ENCODE assay signal across 8 cellular contexts in the genomic region with DNA sequence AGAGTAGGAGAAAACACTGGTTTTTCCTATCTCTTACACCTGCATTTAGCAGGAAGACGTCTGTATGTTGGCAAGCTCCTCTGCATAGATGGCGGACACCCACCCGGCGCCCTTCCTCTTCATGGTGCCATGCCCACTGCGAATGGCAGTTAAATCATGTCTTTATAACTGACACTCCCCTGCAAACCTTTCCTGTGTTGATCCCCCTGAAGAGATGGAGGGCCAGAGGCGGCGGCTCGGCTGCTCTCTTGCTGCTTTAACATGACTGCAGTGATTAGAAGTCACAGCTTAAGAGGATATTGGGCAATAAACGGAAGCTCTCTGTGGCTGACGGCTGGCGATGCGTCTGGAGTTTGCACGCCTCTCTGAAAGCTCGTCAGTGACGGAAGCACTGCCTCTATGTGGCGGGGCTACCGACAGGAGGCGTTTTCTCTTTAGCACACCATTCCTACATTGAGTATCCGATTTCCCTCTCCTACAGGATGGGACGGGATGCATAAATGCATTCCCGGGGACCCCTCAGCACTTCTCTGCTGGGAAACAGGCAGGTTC. TPM values are rescaled to one million over a fixed set of nuclear protein-coding genes. Genes with fewer than 3 reads are reported as not detected.
DNase-seq lines count a peak whose midpoint lies in the region; ATAC-seq and TF ChIP-seq lines count a peak whose summit lies in the region.

No MANE protein-coding gene starts in this region.

- H4K8ac ChIP-seq in trophoblast cell (ENCODE audit: low read depth, low read length) = no peak overlapping the region

- no peak overlapping the region for H3K18ac ChIP-seq in trophoblast cell (ENCODE audit: low read length)

- no peak for TF ChIP-seq CTCF in glutamatergic neuron (IDR thresholded peaks at IDR 0.05; ENCODE audit: partially characterized antibody, unreplicated experiment)

- no peak overlapping the region for H2BK120ac ChIP-seq in trophoblast cell (ENCODE audit: insufficient read depth, low read length, poor library complexity)

- no peaks in the 10 kb centered on the region for H3K27me3 ChIP-seq in trophoblast cell (ENCODE audit: insufficient read depth, low read length)

- no peak overlapping the region for H3K27ac ChIP-seq in trophoblast cell (ENCODE audit: low read depth, low read length)

- H3K27ac Mint-ChIP-seq in effector memory CD8-positive, alpha-beta T cell = peak overlapping the region; percentile 86 to 95
- H3K27ac Mint-ChIP-seq in glutamatergic neuron (ENCODE audit: unreplicated experiment) = no peak overlapping the region

- H3K4me1 Mint-ChIP-seq in effector memory CD8-positive, alpha-beta T cell (ENCODE audit: low read depth in 2 of 2) = peaks cover 11 to 14% of the 10 kb centered on the region in 2 donors
- H3K4me1 Mint-ChIP-seq in glutamatergic neuron (ENCODE audit: low read depth, unreplicated experiment) = peaks cover 5% of the 10 kb centered on the region

- no peak overlapping the region for H3K4me2 ChIP-seq in trophoblast cell (ENCODE audit: low read length)

- no peak overlapping the region for H3K4ac ChIP-seq in trophoblast cell (ENCODE audit: low read depth, low read length)

- peaks cover 9% of the 10 kb centered on the region for H3K36me3 Mint-ChIP-seq in effector memory CD8-positive, alpha-beta T cell (ENCODE audit: insufficient read depth)
- H3K36me3 Mint-ChIP-seq in glutamatergic neuron (ENCODE audit: unreplicated experiment) = no peaks in the 10 kb centered on the region

- ATAC-seq in HG03354 (IDR thresholded peaks at IDR 0.05; ENCODE audit: poor library complexity, severe bottlenecking, unreplicated experiment) = peak; percentile 92
- ATAC-seq in effector memory CD8-positive, alpha-beta T cell (replicated peaks) = peak; percentile 100

- H2AK5ac ChIP-seq in trophoblast cell (ENCODE audit: low read length) = no peak overlapping the region

- peaks cover 10 to 31% of the 10 kb centered on the region in 2 donors for H3K27me3 Mint-ChIP-seq in effector memory CD8-positive, alpha-beta T cell
- peaks cover 7% of the 10 kb centered on the region for H3K27me3 Mint-ChIP-seq in glutamatergic neuron (ENCODE audit: unreplicated experiment)

- H4K91ac ChIP-seq in trophoblast cell (ENCODE audit: low read depth, low read length) = no peak overlapping the region

- no peaks in the 10 kb centered on the region for H3K79me1 ChIP-seq in trophoblast cell (ENCODE audit: low read length)

- H2BK5ac ChIP-seq in trophoblast cell (ENCODE audit: low read depth, low read length, poor library complexity) = no peak overlapping the region

- no peaks in the 10 kb centered on the region for H3K36me3 ChIP-seq in trophoblast cell (ENCODE audit: control insufficient read depth in 1 of 2, insufficient read depth in 2 of 2, low read length in 2 of 2)

- no peaks in the 10 kb centered on the region for H3K9me3 ChIP-seq in trophoblast cell (ENCODE audit: insufficient read depth, low read depth, low read length)

- no peaks in the 10 kb centered on the region for H3K4me1 ChIP-seq in trophoblast cell (ENCODE audit: control insufficient read depth in 1 of 2, insufficient read depth in 2 of 2, low read length in 2 of 2)

- H3K9me3 Mint-ChIP-seq in effector memory CD8-positive, alpha-beta T cell = no peaks in the 10 kb centered on the region
- peaks cover 2% of the 10 kb centered on the region for H3K9me3 Mint-ChIP-seq in glutamatergic neuron (ENCODE audit: unreplicated experiment)

- H2AFZ ChIP-seq in trophoblast cell (ENCODE audit: insufficient read depth, low read length, poor library complexity) = no peak overlapping the region

- H3K14ac ChIP-seq in trophoblast cell (ENCODE audit: low read length) = no peak overlapping the region

- WGBS in trophoblast cell (ENCODE audit: extremely low coverage, insufficient coverage, insufficient read length) = no CpG with 5 or more reads among the region's 21 CpGs

- no peak overlapping the region for H4K12ac ChIP-seq in trophoblast cell (ENCODE audit: low read depth, low read length)

- H3K79me2 ChIP-seq in trophoblast cell (ENCODE audit: control insufficient read depth, insufficient read depth, low read length, poor library complexity) = no peaks in the 10 kb centered on the region

- H3K4me3 ChIP-seq in trophoblast cell (ENCODE audit: low read depth, low read length) = no peak overlapping the region

- peak; percentile 77 for DNase-seq in GF-D8 (lab: John Stamatoyannopoulos, UW)
- DNase-seq in activated CD4-positive, alpha-beta T cell treated with anti-CD3 and anti-CD28 coated beads for 4 hours = peak; percentile 16 to 31
- peak; percentile 52 to 66 (median 62) for DNase-seq in effector memory CD8-positive, alpha-beta T cell
- peak; percentile 11 to 42 for DNase-seq in trophoblast cell
- DNase-seq in glutamatergic neuron = no peak
- DNase-seq in RKO (ENCODE audit: low spot score) = no peak
- DNase-seq in globus pallidus (ENCODE audit: low spot score) = no peak

- no peak overlapping the region for H3K9ac ChIP-seq in trophoblast cell (ENCODE audit: low read length)

- H3K4me3 Mint-ChIP-seq in effector memory CD8-positive, alpha-beta T cell = peak overlapping the region; percentile 77 to 80
- H3K4me3 Mint-ChIP-seq in glutamatergic neuron (ENCODE audit: unreplicated experiment) = no peak overlapping the region

- H3K23ac ChIP-seq in trophoblast cell (ENCODE audit: low read length) = no peak overlapping the region

- no peak overlapping the region for H2BK12ac ChIP-seq in trophoblast cell (ENCODE audit: low read length)

RNA-seq across cellular contexts. Expression of gene SNRPA1, which starts 25.5 kb away (rescaled TPM):
- 103 and 104 TPM in 2 replicates for polyA plus RNA-seq in trophoblast cell (2013)
- 73.5 TPM for total RNA-seq in glutamatergic neuron (ENCODE audit: unreplicated experiment)

RNA-seq across cellular contexts. Expression of gene SELENOS, which starts 43.3 kb away (rescaled TPM):
- polyA plus RNA-seq in trophoblast cell (2013) = 105 and 111 TPM in 2 replicates
- total RNA-seq in glutamatergic neuron (ENCODE audit: unreplicated experiment) = 46.9 TPM

Comparison
In these comparisons a context has a peak if more than half of its experiments do, and no peak if none do; other contexts are left out.
1. DNase-seq: peak in GF-D8 (single experiment), activated CD4-positive, alpha-beta T cell treated with anti-CD3 and anti-CD28 coated beads for 4 hours (2 of 2), effector memory CD8-positive, alpha-beta T cell (3 of 3) and trophoblast cell (2 of 2); none in glutamatergic neuron (single experiment), RKO (single experiment) and globus pallidus (single experiment).